Comparison of ENCODE assay signal across 8 cellular contexts in the genomic region with DNA sequence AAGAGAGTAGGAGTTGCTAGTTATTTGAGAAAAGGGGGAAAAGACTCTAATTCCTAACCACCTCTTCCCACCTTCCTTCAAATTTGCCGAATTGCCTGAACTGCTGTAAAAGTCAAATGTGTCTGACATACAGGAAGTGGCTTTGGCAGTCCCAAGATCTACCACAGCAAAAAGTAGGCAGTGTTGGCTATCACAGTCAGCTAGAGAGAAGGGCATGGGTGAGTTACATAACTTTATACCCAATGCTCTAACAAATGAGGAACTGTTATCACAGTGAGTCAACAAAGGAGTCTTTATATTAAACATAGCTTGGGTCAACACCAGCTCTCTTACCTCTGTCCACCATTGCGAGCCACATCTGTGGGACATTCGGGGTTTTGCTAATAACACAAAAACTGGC. TPM values are rescaled to one million over a fixed set of nuclear protein-coding genes. Genes with fewer than 3 reads are reported as not detected.
A peak's percentile ranks its signal among the peaks of the same experiment; 100 is the strongest.
DNase-seq lines count a peak whose midpoint lies in the region; ATAC-seq and TF ChIP-seq lines count a peak whose summit lies in the region.

No MANE protein-coding gene starts in this region.

- H4K91ac ChIP-seq in mesenchymal stem cell (ENCODE audit: low read length): no peak overlapping the region

- WGBS in mesenchymal stem cell: no CpG with 5 or more reads among the region's 3 CpGs

- H3K4me2 ChIP-seq in mesenchymal stem cell (ENCODE audit: low read length, poor library complexity, severe bottlenecking): no peak overlapping the region

- peaks cover 6% of the 10 kb centered on the region for H3K36me3 Mint-ChIP-seq in activated B cell treated with CpG ODN at 0.5 μM for 24 hours (ENCODE audit: low read depth)

- ATAC-seq in GM21528 (IDR thresholded peaks at IDR 0.05; ENCODE audit: low FRiP score, unreplicated experiment) (peak; percentile 27), activated B cell treated with CpG ODN at 0.5 μM for 24 hours (ENCODE audit: low read depth) (peak; percentile 54)

- no peaks in the 10 kb centered on the region for H3K27me3 Mint-ChIP-seq in activated B cell treated with CpG ODN at 0.5 μM for 24 hours

- H2BK120ac ChIP-seq in mesenchymal stem cell (ENCODE audit: low read depth, low read length): no peak overlapping the region

- POLR2A ChIA-PET in activated B cell treated with CpG ODN at 0.5 μM for 24 hours (lab: Charles Lee): interaction anchor here (1.5 to 4.3 kb wide), 2 partner anchors 10 to 272 kb away, joined by 5 to 53 read pairs; a partner anchor contains a TSS

- DNase-seq in GDM1 (lab: John Stamatoyannopoulos, UW) (peak; percentile 56), M059J (ENCODE audit: low read depth) (peak; percentile 72), activated B cell treated with CpG ODN at 0.5 μM for 24 hours (no peak), midbrain (lab: John Stamatoyannopoulos, UW) (peak; percentile 37), NCI-H446 treated with DMSO at 0.1 percent for 48 hours (lab: John Stamatoyannopoulos, UW) (no peak), mesenchymal stem cell (no peak), NCI-H2081 treated with DMSO at 0.1 percent for 48 hours (lab: John Stamatoyannopoulos, UW) (no peak)

- H3K4me1 ChIP-seq in mesenchymal stem cell (ENCODE audit: control insufficient read depth, insufficient read depth, low read depth, low read length): peaks cover 2% of the 10 kb centered on the region

- H4K8ac ChIP-seq in mesenchymal stem cell (ENCODE audit: low read length): no peak overlapping the region

- H3K4me3 ChIP-seq in mesenchymal stem cell (ENCODE audit: insufficient read depth in 1 of 2, low read depth in 1 of 2, low read length in 2 of 2): no peak overlapping the region

- no peak overlapping the region for H3K27ac ChIP-seq in mesenchymal stem cell (ENCODE audit: low read length, poor library complexity, severe bottlenecking)

- H2AK5ac ChIP-seq in mesenchymal stem cell (ENCODE audit: low read length, severe bottlenecking): no peak overlapping the region

- peaks cover 39% of the 10 kb centered on the region for H3K4me1 Mint-ChIP-seq in activated B cell treated with CpG ODN at 0.5 μM for 24 hours

- intact Hi-C loops in activated B cell treated with CpG ODN at 0.5 μM for 24 hours (cut with micrococcal nuclease): loop anchor here (1.0 to 2.0 kb wide), 2 partner anchors 122 to 198 kb away; no protein-coding TSS in a partner anchor

- H3K14ac ChIP-seq in mesenchymal stem cell (ENCODE audit: low read length in 2 of 2): no peak overlapping the region

- no peak for TF ChIP-seq CTCF in activated B cell treated with CpG ODN at 0.5 μM for 24 hours (IDR thresholded peaks at IDR 0.05)

- H3K4me3 Mint-ChIP-seq in activated B cell treated with CpG ODN at 0.5 μM for 24 hours: peak overlapping the region; percentile 93

- CTCF ChIA-PET in activated B cell treated with CpG ODN at 0.5 μM for 24 hours (lab: Charles Lee): interaction anchor here (0.6 to 3.2 kb wide), 9 partner anchors 10 to 399 kb away, joined by 3 to 16 read pairs (median 3); a partner anchor contains a TSS

- H2AFZ ChIP-seq in mesenchymal stem cell (ENCODE audit: low read depth, low read length): no peak overlapping the region

- peak overlapping the region; percentile 96 for H3K27ac Mint-ChIP-seq in activated B cell treated with CpG ODN at 0.5 μM for 24 hours

- H2BK15ac ChIP-seq in mesenchymal stem cell (ENCODE audit: low read depth, poor library complexity, severe bottlenecking): no peak overlapping the region

- H3K9ac ChIP-seq in mesenchymal stem cell (ENCODE audit: low read length): no peak overlapping the region

- H2BK12ac ChIP-seq in mesenchymal stem cell (ENCODE audit: low read length in 2 of 2): no peak overlapping the region

- H3K79me1 ChIP-seq in mesenchymal stem cell (replicated peaks; ENCODE audit: low read length, poor library complexity, severe bottlenecking): no peaks in the 10 kb centered on the region

- H2BK5ac ChIP-seq in mesenchymal stem cell (ENCODE audit: low read depth, low read length, poor library complexity, severe bottlenecking): no peak overlapping the region

- no peak overlapping the region for H3K4ac ChIP-seq in mesenchymal stem cell (ENCODE audit: low read depth in 1 of 2, low read length in 2 of 2)

- no peaks in the 10 kb centered on the region for H3K36me3 ChIP-seq in mesenchymal stem cell (ENCODE audit: control insufficient read depth in 1 of 2, insufficient read depth in 2 of 2, low read depth in 1 of 2, low read length in 2 of 2)

- no peaks in the 10 kb centered on the region for H3K9me3 ChIP-seq in mesenchymal stem cell (ENCODE audit: control insufficient read depth, low read length)

- no peak overlapping the region for H3K18ac ChIP-seq in mesenchymal stem cell (ENCODE audit: low read depth in 1 of 2, low read length in 2 of 2)

- H3K23ac ChIP-seq in mesenchymal stem cell (ENCODE audit: low read length in 2 of 2): no peak overlapping the region

- H3K27me3 ChIP-seq in mesenchymal stem cell (ENCODE audit: control insufficient read depth in 1 of 2, insufficient read depth in 1 of 2, low read length in 2 of 2): peaks cover 0 to 7% of the 10 kb centered on the region in 2 experiments

- H3K9me3 Mint-ChIP-seq in activated B cell treated with CpG ODN at 0.5 μM for 24 hours: no peaks in the 10 kb centered on the region

RNA-seq across cellular contexts. Expression of a gene that starts 2.4 kb away (rescaled TPM):
- total RNA-seq in M059J (2014; rRNA removed; shearing (Covaris generic)): 3.0 and 4.7 TPM in 2 replicates
- total RNA-seq in activated B cell treated with CpG ODN at 0.5 μM for 24 hours: 41.0 and 47.0 TPM in 2 replicates
- 4.1 TPM for polyA plus RNA-seq in mesenchymal stem cell (2013, experiment 1 of 2)
- polyA plus RNA-seq in mesenchymal stem cell (2013, experiment 2 of 2): 4.0 TPM

Comparison
In these comparisons a context has a peak if more than half of its experiments do, and no peak if none do; other contexts are left out.
1. DNase-seq: peak in GDM1 (single experiment), M059J (single experiment) and midbrain (single experiment); none in activated B cell treated with CpG ODN at 0.5 μM for 24 hours (single experiment), NCI-H446 treated with DMSO at 0.1 percent for 48 hours (single experiment), mesenchymal stem cell (single experiment) and NCI-H2081 treated with DMSO at 0.1 percent for 48 hours (single experiment).